In genomic region chr12:121015825-121016766, GRCh38 we compare ENCODE assay signal across 8 cellular contexts. TPM values are rescaled to one million over a fixed set of nuclear protein-coding genes. Genes with fewer than 3 reads are reported as not detected.
DNase-seq lines count a peak whose midpoint lies in the region; ATAC-seq and TF ChIP-seq lines count a peak whose summit lies in the region.

TSS of gene C12orf43 (minus strand) at chr12:121016487. CDS start at chr12:121016474, 13 bp downstream.

- peak within 1 kb of the TSS; percentile 100 for H3K4me3 Mint-ChIP-seq in HFFc6

- TF ChIP-seq CTCF in HFFc6 (IDR thresholded peaks at IDR 0.05) (no peak), gastroesophageal sphincter (IDR thresholded peaks at IDR 0.05) (peak in 1 of 4 experiments; percentile 22)

- in situ Hi-C loops in SK-MEL-5 (cut with HindIII; ENCODE audit: low pct_unique_long_range_greater_than_20kb, low sequenced_read_pairs), result no loop called here

- peak within 1 kb of the TSS in 3 of 4 donors; percentile 83 to 85 (median 83) for H3K27ac ChIP-seq in gastroesophageal sphincter
- H3K27ac ChIP-seq in substantia nigra (ENCODE audit: low read depth, low read length, poor library complexity, severe bottlenecking), result peak within 1 kb of the TSS; percentile 79

- peaks cover 0 to 25% of the 10 kb centered on the region in 2 donors for H3K36me3 ChIP-seq in gastroesophageal sphincter

- peak within 1 kb of the TSS; percentile 72 to 81 for H3K4me3 ChIP-seq in gastroesophageal sphincter

- peak; percentile 16 to 26 for TF ChIP-seq POLR2A in gastroesophageal sphincter (IDR thresholded peaks at IDR 0.05)

- H3K9me3 Mint-ChIP-seq in HFFc6, result no peaks in the 10 kb centered on the region

- peak; percentile 75 for DNase-seq in GM04504 (ENCODE audit: low read depth)
- DNase-seq in HFFc6, result peak; percentile 86
- peak; percentile 98 for DNase-seq in NAMALWA (ENCODE audit: low spot score)
- peak; percentile 96 for DNase-seq in SK-MEL-5 (ENCODE audit: low read depth, low spot score)
- peak; percentile 71 to 86 (median 84) for DNase-seq in activated naive CD4-positive, alpha-beta T cell (lab: John Stamatoyannopoulos, UW)
- peak; percentile 63 for DNase-seq in non-pigmented ciliary epithelial cell (ENCODE audit: low read depth)
- DNase-seq in substantia nigra (lab: John Stamatoyannopoulos, UW), result peak; percentile 19 to 99 (median 88)

- TF ChIP-seq EP300 in gastroesophageal sphincter (IDR thresholded peaks at IDR 0.05), result no peak

- WGBS in gastroesophageal sphincter (ENCODE audit: low coverage in 1 of 2), 2 donors, result 1% methylated on average over 18 to 31 of the region's 34 CpGs

- H3K4me1 Mint-ChIP-seq in HFFc6 (ENCODE audit: low read depth), result peaks cover 13% of the 10 kb centered on the region

- H3K9me3 ChIP-seq in gastroesophageal sphincter, result no peaks in the 10 kb centered on the region

- ATAC-seq in gastroesophageal sphincter, result peak; percentile 99

- peaks cover 15% of the 10 kb centered on the region; the same call in 1 of the 2 replicates for H3K27me3 Mint-ChIP-seq in HFFc6 (ENCODE audit: insufficient read depth)

- H3K4me1 ChIP-seq in gastroesophageal sphincter, result peaks cover 5 to 13% (median 6%) of the 10 kb centered on the region in 3 donors

- no peaks in the 10 kb centered on the region for H3K27me3 ChIP-seq in gastroesophageal sphincter

- H3K27ac Mint-ChIP-seq in HFFc6, result peak within 1 kb of the TSS; percentile 96

- no peaks in the 10 kb centered on the region for H3K36me3 Mint-ChIP-seq in HFFc6 (ENCODE audit: low read depth)

RNA-seq across cellular contexts. Expression of gene C12orf43, which starts in this region (rescaled TPM):
- 10 to 100 TPM; 16.6 to 20.3 (median 19.3) TPM for total RNA-seq in HFFc6 (2021; fragmentation: NEBNext Ultra II Directional; extraction: Animal tissue kit (Norgen Biotek cat#: 25700))
- 24.0 and 25.4 TPM in 2 replicates for total RNA-seq in SK-MEL-5 (2014; rRNA removed; shearing (Covaris generic))
- 18.4 and 21.7 TPM in 2 replicates for polyA plus RNA-seq in SK-MEL-5 (2015; cell fraction: cytosol; rRNA removed)
- 8.7 and 17.7 TPM in 2 replicates for polyA plus RNA-seq in SK-MEL-5 (2015; cell fraction: nucleus; rRNA removed)
- total RNA-seq in gastroesophageal sphincter, result 10 to 100 TPM; 15.1 to 20.2 (median 17.7) TPM

Comparison
In these comparisons a context has a peak if more than half of its experiments do, and no peak if none do; other contexts are left out.
1. Peak in every context shown above with its lines: DNase-seq, ATAC-seq, H3K4me3 ChIP-seq and H3K27ac ChIP-seq.